ENCODE assay signal across 18 cellular contexts in the genomic region with DNA sequence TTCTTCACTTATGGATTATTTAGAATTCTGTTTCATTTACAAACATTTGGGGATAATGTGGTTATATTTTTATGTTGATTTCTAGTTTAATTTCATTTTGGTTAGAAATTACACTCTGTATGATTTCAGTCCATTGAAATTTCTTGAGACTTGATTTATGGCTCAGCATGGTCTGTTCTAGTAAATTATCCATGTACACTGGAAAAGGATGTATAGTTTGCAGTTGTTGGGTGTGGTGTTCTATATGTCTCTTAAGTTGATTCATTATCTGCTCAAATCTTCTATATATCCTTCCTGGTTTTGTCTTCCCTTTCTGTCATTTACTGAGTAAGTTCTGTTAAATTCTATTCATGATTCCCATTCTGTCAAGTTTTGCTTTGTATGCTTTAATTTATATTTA. TPM values are rescaled to one million over a fixed set of nuclear protein-coding genes. Genes with fewer than 3 reads are reported as not detected.
DNase-seq lines count a peak whose midpoint lies in the region; ATAC-seq and TF ChIP-seq lines count a peak whose summit lies in the region.
"Had no signal": no experiment of that assay in that cellular context is flagged by ENCODE, and none has a peak within 500 bp of the region (broad histone marks: within the 10 kb centered on the region; RNA-seq: fewer than 3 reads in every experiment).

No MANE protein-coding gene starts in this region.

- peaks cover 61% of the 10 kb centered on the region for H3K36me3 Mint-ChIP-seq in activated CD8-positive, alpha-beta memory T cell treated with anti-CD3 and anti-CD28 coated beads, Interleukin-2, amount 10 ng/mL, durations not matched to agents 7 days and 5 days
- H3K36me3 Mint-ChIP-seq in effector memory CD8-positive, alpha-beta T cell (ENCODE audit: insufficient read depth) = peaks cover 23% of the 10 kb centered on the region

- H3K9me3 ChIP-seq in stomach smooth muscle (ENCODE audit: control insufficient read depth in 2 of 2, low read length in 2 of 2) (no peaks in the 10 kb centered on the region), psoas muscle (no peaks in the 10 kb centered on the region)
- H3K9me3 ChIP-seq: HAP-1 had no signal

- CTCF ChIA-PET in activated CD8-positive, alpha-beta memory T cell treated with anti-CD3 and anti-CD28 coated beads, Interleukin-2, amount 10 ng/mL, durations not matched to agents 7 days and 5 days (lab: Charles Lee) = no interaction called here

- H3K27ac Mint-ChIP-seq in activated CD8-positive, alpha-beta memory T cell treated with anti-CD3 and anti-CD28 coated beads, Interleukin-2, amount 10 ng/mL, durations not matched to agents 7 days and 5 days = peak overlapping the region; percentile 18
- peak overlapping the region; percentile 80 to 87 for H3K27ac Mint-ChIP-seq in effector memory CD8-positive, alpha-beta T cell
- H3K27ac Mint-ChIP-seq: IgD-negative memory B cell had no signal

- H3K4me3 Mint-ChIP-seq in activated CD8-positive, alpha-beta memory T cell treated with anti-CD3 and anti-CD28 coated beads, Interleukin-2, amount 10 ng/mL, durations not matched to agents 7 days and 5 days = no peak overlapping the region
- H3K4me3 Mint-ChIP-seq in effector memory CD8-positive, alpha-beta T cell = peak overlapping the region in 1 of 2 donors; percentile 49
- H3K4me3 Mint-ChIP-seq: IgD-negative memory B cell had no signal

- H3K4me3 ChIP-seq in stomach smooth muscle (ENCODE audit: low read length in 2 of 2) = no peak overlapping the region
- H3K4me3 ChIP-seq in psoas muscle = no peak overlapping the region
- H3K4me3 ChIP-seq: BLaER1 treated with 17β-estradiol and CSF1 and Interleukin-3, amounts not matched to agents 10 nM and 100 nM; GM12878; HAP-1 had no signal

- no peak overlapping the region for H3K9ac ChIP-seq in stomach smooth muscle (ENCODE audit: low read length in 2 of 2)
- H3K9ac ChIP-seq: BLaER1 treated with 17β-estradiol and CSF1 and Interleukin-3, amounts not matched to agents 10 nM and 100 nM had no signal

- H3K4me1 ChIP-seq in stomach smooth muscle (ENCODE audit: control insufficient read depth, insufficient read depth, low read length) (peaks cover 11% of the 10 kb centered on the region), psoas muscle (peaks cover 22% of the 10 kb centered on the region)

- no peak for ATAC-seq in activated CD8-positive, alpha-beta memory T cell treated with anti-CD3 and anti-CD28 coated beads, Interleukin-2, amount 10 ng/mL, durations not matched to agents 7 days and 5 days
- ATAC-seq in effector memory CD8-positive, alpha-beta T cell (replicated peaks) = no peak
- ATAC-seq in HG02642 (IDR thresholded peaks at IDR 0.05; ENCODE audit: poor library complexity, unreplicated experiment) (no peak), psoas muscle (no peak)
- ATAC-seq: GM12878, PC-3 had no signal

- H3K27ac ChIP-seq in stomach smooth muscle (ENCODE audit: low read length) (peak overlapping the region; percentile 19), psoas muscle (no peak overlapping the region)
- H3K27ac ChIP-seq: BLaER1 treated with 17β-estradiol and CSF1 and Interleukin-3, amounts not matched to agents 10 nM and 100 nM had no signal

- H3K36me3 ChIP-seq in stomach smooth muscle (ENCODE audit: control insufficient read depth in 2 of 2, insufficient read depth in 2 of 2, low read length in 2 of 2) = no peaks in the 10 kb centered on the region
- H3K36me3 ChIP-seq in psoas muscle (ENCODE audit: insufficient read depth in 1 of 2, low read depth in 1 of 2) = no peaks in the 10 kb centered on the region
- H3K36me3 ChIP-seq: HAP-1 had no signal

- H3K27me3 Mint-ChIP-seq in activated CD8-positive, alpha-beta memory T cell treated with anti-CD3 and anti-CD28 coated beads, Interleukin-2, amount 10 ng/mL, durations not matched to agents 7 days and 5 days = no peaks in the 10 kb centered on the region
- no peaks in the 10 kb centered on the region for H3K27me3 Mint-ChIP-seq in effector memory CD8-positive, alpha-beta T cell
- H3K27me3 Mint-ChIP-seq: IgD-negative memory B cell had no signal

- no peaks in the 10 kb centered on the region for H3K27me3 ChIP-seq in stomach smooth muscle (ENCODE audit: control insufficient read depth in 1 of 2, insufficient read depth in 2 of 2, low read length in 2 of 2)
- no peaks in the 10 kb centered on the region for H3K27me3 ChIP-seq in psoas muscle (ENCODE audit: insufficient read depth in 3 of 3, low read length in 2 of 3)
- H3K27me3 ChIP-seq: BLaER1 treated with 17β-estradiol and CSF1 and Interleukin-3, amounts not matched to agents 10 nM and 100 nM had no signal

- H3K4me1 Mint-ChIP-seq in activated CD8-positive, alpha-beta memory T cell treated with anti-CD3 and anti-CD28 coated beads, Interleukin-2, amount 10 ng/mL, durations not matched to agents 7 days and 5 days = peaks cover 44% of the 10 kb centered on the region
- peaks cover 53 to 66% of the 10 kb centered on the region in 2 donors for H3K4me1 Mint-ChIP-seq in effector memory CD8-positive, alpha-beta T cell (ENCODE audit: low read depth in 2 of 2)

- intact Hi-C loops in psoas muscle (cut with DNase I) = no loop called here

- DNase-seq in activated CD8-positive, alpha-beta memory T cell treated with anti-CD3 and anti-CD28 coated beads, Interleukin-2, amount 10 ng/mL, durations not matched to agents 7 days and 5 days = no peak
- no peak for DNase-seq in activated CD8-positive, alpha-beta memory T cell treated with anti-CD3 and anti-CD28 coated beads, Interleukin-2, amount 50 U/mL, for 4 hours
- DNase-seq in NOMO-1 (lab: John Stamatoyannopoulos, UW; ENCODE audit: unreplicated experiment in 2 of 2) = peak; percentile 18 to 54
- no peak for DNase-seq in effector memory CD8-positive, alpha-beta T cell
- no peak for DNase-seq in effector CD4-positive, alpha-beta T cell
- no peak for DNase-seq in psoas muscle
- DNase-seq: 8988T, MV-4-11, NCI-H1436, NCI-H2029 treated with DMSO at 0.1 percent for 48 hours, NCI-H524 treated with DMSO at 0.1 percent for 48 hours, PC-3 had no signal

- TF ChIP-seq CTCF in psoas muscle (IDR thresholded peaks at IDR 0.05) = no peak

- H3K9me3 Mint-ChIP-seq in activated CD8-positive, alpha-beta memory T cell treated with anti-CD3 and anti-CD28 coated beads, Interleukin-2, amount 10 ng/mL, durations not matched to agents 7 days and 5 days (ENCODE audit: low read depth) = peaks cover 9% of the 10 kb centered on the region
- H3K9me3 Mint-ChIP-seq in effector memory CD8-positive, alpha-beta T cell = peaks cover 0 to 7% of the 10 kb centered on the region in 2 donors

RNA-seq across cellular contexts. Expression of a gene that starts 52.3 kb away (rescaled TPM):
- total RNA-seq in activated CD8-positive, alpha-beta memory T cell treated with anti-CD3 and anti-CD28 coated beads, Interleukin-2, amount 10 ng/mL, durations not matched to agents 7 days and 5 days = 100 to 1,000 TPM; 161 to 224 TPM
- total RNA-seq in psoas muscle = 10 to 100 TPM; 63.6 to 94.8 (median 73.8) TPM
- 100 to 1,000 TPM in 2 of 3 donors, 10 to 100 TPM in 1; 64.2 to 235 (median 102) TPM for polyA plus RNA-seq in psoas muscle

Comparison
In these comparisons a context has a peak if more than half of its experiments do, and no peak if none do; other contexts are left out.
1. DNase-seq: peak in NOMO-1 (2 of 2); none in activated CD8-positive, alpha-beta memory T cell treated with anti-CD3 and anti-CD28 coated beads, Interleukin-2, amount 10 ng/mL, durations not matched to agents 7 days and 5 days (single experiment), activated CD8-positive, alpha-beta memory T cell treated with anti-CD3 and anti-CD28 coated beads, Interleukin-2, amount 50 U/mL, for 4 hours (single experiment), effector memory CD8-positive, alpha-beta T cell (0 of 3), effector CD4-positive, alpha-beta T cell (single experiment) and psoas muscle (0 of 2).